ENCODE assay signal across 8 cellular contexts in the genomic region with DNA sequence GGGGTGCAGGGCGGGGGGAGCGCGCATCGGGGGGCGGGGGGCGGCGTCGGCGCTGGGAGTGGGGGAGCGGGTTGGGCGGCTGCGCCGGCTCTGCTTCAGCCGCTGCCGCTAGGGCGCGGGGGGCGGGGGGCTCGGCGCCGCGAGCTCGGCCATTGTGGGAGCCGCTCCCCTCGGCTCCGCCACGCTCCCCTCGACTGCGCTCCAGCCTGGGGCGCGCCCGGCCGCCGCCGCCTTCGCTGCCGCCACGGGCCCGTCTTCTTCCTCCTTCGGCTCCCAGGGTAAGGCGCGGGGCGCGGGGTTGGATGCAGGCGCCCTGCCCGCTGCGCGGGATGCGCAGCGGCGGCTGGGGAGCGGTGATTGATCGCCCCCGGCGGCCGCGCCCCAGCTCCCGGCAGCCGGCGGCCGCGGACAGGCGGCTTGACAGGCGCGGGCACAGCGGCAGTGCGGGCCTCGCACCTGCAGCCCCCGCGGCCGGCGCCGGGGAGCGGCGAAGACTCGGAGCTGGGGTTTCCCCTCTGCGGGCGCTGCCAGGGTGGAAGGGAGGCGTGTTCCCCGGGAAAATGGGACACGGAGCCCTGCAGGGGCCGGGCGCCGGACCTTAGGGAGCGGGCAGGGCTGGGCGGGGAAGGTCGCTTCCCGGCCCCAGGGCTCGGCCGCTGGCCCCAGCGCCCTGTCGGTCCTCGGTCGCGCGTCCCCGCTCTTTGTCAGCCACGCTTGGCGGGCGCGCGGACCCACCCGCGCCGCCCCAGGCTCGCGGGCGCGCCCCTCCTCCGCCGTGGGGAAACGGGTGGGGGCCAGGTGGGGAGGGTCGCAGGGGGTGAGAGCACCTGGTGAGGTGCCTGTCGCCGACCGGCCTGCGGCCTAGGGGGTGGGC. TPM values are rescaled to one million over a fixed set of nuclear protein-coding genes. Genes with fewer than 3 reads are reported as not detected.
DNase-seq lines count a peak whose midpoint lies in the region; ATAC-seq and TF ChIP-seq lines count a peak whose summit lies in the region.

No MANE protein-coding gene starts in this region.

- TF ChIP-seq EP300 in tibial nerve (IDR thresholded peaks at IDR 0.05) = no peak

- no peaks in the 10 kb centered on the region for H3K9me3 ChIP-seq in Peyer's patch
- no peaks in the 10 kb centered on the region for H3K9me3 ChIP-seq in tibial nerve

- TF ChIP-seq CTCF in Peyer's patch (IDR thresholded peaks at IDR 0.05) = no peak
- TF ChIP-seq CTCF in lower leg skin (IDR thresholded peaks at IDR 0.05) = no peak
- TF ChIP-seq CTCF in tibial nerve (IDR thresholded peaks at IDR 0.05) = peak in 1 of 5 experiments; percentile 11

- peak overlapping the region; percentile 33 to 63 (median 58) for H3K4me3 ChIP-seq in Peyer's patch
- H3K4me3 ChIP-seq in lower leg skin (ENCODE audit: low read depth, poor library complexity, severe bottlenecking) = peak overlapping the region; percentile 31
- H3K4me3 ChIP-seq in tibial nerve = peak overlapping the region; percentile 25 to 74 (median 40)

- ATAC-seq in GM21423 (IDR thresholded peaks at IDR 0.05; ENCODE audit: unreplicated experiment) (no peak), GM18502 (IDR thresholded peaks at IDR 0.05; ENCODE audit: poor library complexity, unreplicated experiment) (no peak)

- intact Hi-C loops in lower leg skin (cut with DNase I; ENCODE audit: low total_unique reads) = no loop called here

- H3K27me3 ChIP-seq in Peyer's patch (peaks cover 0 to 14% of the 10 kb centered on the region in 2 donors), tibial nerve (peaks cover 0 to 32% of the 10 kb centered on the region in 2 donors)

- no peak overlapping the region for H3K27ac ChIP-seq in Peyer's patch
- H3K27ac ChIP-seq in tibial nerve = peak overlapping the region in 1 of 4 donors; percentile 70

- no peaks in the 10 kb centered on the region for H3K36me3 ChIP-seq in Peyer's patch
- no peaks in the 10 kb centered on the region for H3K36me3 ChIP-seq in tibial nerve

- 0% methylated on average over 1 to 77 of the region's 117 CpGs for WGBS in lower leg skin, 2 donors
- 0 to 1% methylated on average over 23 to 36 of the region's 117 CpGs for WGBS in tibial nerve, 2 donors

- TF ChIP-seq POLR2A in Peyer's patch (IDR thresholded peaks at IDR 0.05) = no peak
- TF ChIP-seq POLR2A in lower leg skin (IDR thresholded peaks at IDR 0.05) = no peak
- no peak for TF ChIP-seq POLR2A in tibial nerve (IDR thresholded peaks at IDR 0.05)

- DNase-seq in NCI-H748 (lab: John Stamatoyannopoulos, UW; ENCODE audit: unreplicated experiment) = peak; percentile 36
- DNase-seq in NCI-H748 treated with DMSO at 0.1 percent for 48 hours (lab: John Stamatoyannopoulos, UW) = no peak
- peak in 1 of 3 donors; percentile 52 for DNase-seq in Peyer's patch
- peak; percentile 56 for DNase-seq in cerebellum (ENCODE audit: low spot score)
- DNase-seq in lower leg skin (ENCODE audit: low spot score in 2 of 2) = no peak
- no peak for DNase-seq in tibial nerve (ENCODE audit: low spot score in 2 of 2)

- H3K4me1 ChIP-seq in Peyer's patch (peaks cover 0 to 17% (median 6%) of the 10 kb centered on the region in 4 donors), tibial nerve (peaks cover 0 to 20% (median 6%) of the 10 kb centered on the region in 4 donors)

RNA-seq across cellular contexts. Expression of a gene that starts 55.4 kb away (rescaled TPM):
- total RNA-seq in Peyer's patch = 100 to 1,000 TPM; 192 to 562 (median 213) TPM
- total RNA-seq in cerebellum = 178 TPM
- 100 to 1,000 TPM; 202 to 542 (median 255) TPM for total RNA-seq in lower leg skin
- 100 to 1,000 TPM; 281 to 424 (median 345) TPM for total RNA-seq in tibial nerve

Comparison
In these comparisons a context has a peak if more than half of its experiments do, and no peak if none do; other contexts are left out.
1. DNase-seq: peak in NCI-H748 (single experiment) and cerebellum (single experiment); none in NCI-H748 treated with DMSO at 0.1 percent for 48 hours (single experiment), lower leg skin (0 of 2) and tibial nerve (0 of 2).
2. Peak in every context shown above with its lines, with median percentiles within 50 percentile points of each other: H3K4me3 ChIP-seq.